ENCODE assay signal across 15 cellular contexts in genomic region chr2:221567231-221567760, GRCh38.
"Had no signal": no experiment of that assay in that cellular context is flagged by ENCODE, and none has a peak within 500 bp of the region (broad histone marks: within the 10 kb centered on the region; RNA-seq: fewer than 3 reads in every experiment).

No MANE protein-coding gene starts in this region.

- DNase-seq: activated CD4-positive, alpha-beta T cell treated with anti-CD3 and anti-CD28 coated beads, Interleukin-2, amount 50 U/mL, for 48 hours; activated CD8-positive, alpha-beta memory T cell treated with anti-CD3 and anti-CD28 coated beads, Interleukin-2, amount 10 ng/mL, durations not matched to agents 7 days and 5 days; activated effector memory CD4-positive, alpha-beta T cell treated with anti-CD3 and anti-CD28 coated beads, Interleukin-2, amount 50 U/mL, for 16 hours; activated T-cell treated with anti-CD3 and anti-CD28 coated beads, Interleukin-2, amount 50 U/mL, for 24 hours; anterior cingulate cortex; effector memory CD4-positive, alpha-beta T cell; hypothalamus; small intestine; SW 1271; transverse colon had no signal

- H3K4me3 Mint-ChIP-seq: activated CD8-positive, alpha-beta memory T cell treated with anti-CD3 and anti-CD28 coated beads, Interleukin-2, amount 10 ng/mL, durations not matched to agents 7 days and 5 days; activated T-cell treated with anti-CD3 and anti-CD28 coated beads, Interleukin-2, amount 50 U/mL, for 24 hours; T-helper 2 cell treated with Interferon-gamma antibody and Interleukin-4, amounts not matched to agents 5 μg/mL and 100 μg/mL, for 36 hours had no signal

- H3K27ac ChIP-seq: transverse colon had no signal

- H3K9me3 ChIP-seq: right atrium auricular region, transverse colon had no signal

- FAIRE-seq: small intestine had no signal

- ATAC-seq: activated CD4-positive, CD25-positive, alpha-beta regulatory T cell treated with anti-CD3 and anti-CD28 coated beads, Interleukin-2, amount 50 U/mL, for 24 hours; activated CD8-positive, alpha-beta memory T cell treated with anti-CD3 and anti-CD28 coated beads, Interleukin-2, amount 10 ng/mL, durations not matched to agents 7 days and 5 days; activated naive CD4-positive, alpha-beta T cell treated with anti-CD3 and anti-CD28 coated beads, Interleukin-2, amount 50 U/mL, for 72 hours had no signal

- H3K27ac Mint-ChIP-seq: activated CD8-positive, alpha-beta memory T cell treated with anti-CD3 and anti-CD28 coated beads, Interleukin-2, amount 10 ng/mL, durations not matched to agents 7 days and 5 days; activated naive CD4-positive, alpha-beta T cell treated with anti-CD3 and anti-CD28 coated beads, Interleukin-2, amount 50 U/mL, for 72 hours; activated T-cell treated with anti-CD3 and anti-CD28 coated beads, Interleukin-2, amount 50 U/mL, for 24 hours; T-helper 2 cell treated with Interferon-gamma antibody and Interleukin-4, amounts not matched to agents 5 μg/mL and 100 μg/mL, for 36 hours had no signal

- H3K36me3 Mint-ChIP-seq: activated CD8-positive, alpha-beta memory T cell treated with anti-CD3 and anti-CD28 coated beads, Interleukin-2, amount 10 ng/mL, durations not matched to agents 7 days and 5 days had no signal

- H3K27me3 ChIP-seq: right atrium auricular region had no signal

- H3K4me3 ChIP-seq: coronary artery, right atrium auricular region, transverse colon had no signal

- H3K9me3 Mint-ChIP-seq: activated naive CD4-positive, alpha-beta T cell treated with anti-CD3 and anti-CD28 coated beads, Interleukin-2, amount 50 U/mL, for 72 hours; activated T-cell treated with anti-CD3 and anti-CD28 coated beads, Interleukin-2, amount 50 U/mL, for 24 hours; T-helper 2 cell treated with Interferon-gamma antibody and Interleukin-4, amounts not matched to agents 5 μg/mL and 100 μg/mL, for 36 hours had no signal

- H3K36me3 ChIP-seq: transverse colon had no signal
